22 cellular contexts compared by ENCODE assay signal in the genomic region with DNA sequence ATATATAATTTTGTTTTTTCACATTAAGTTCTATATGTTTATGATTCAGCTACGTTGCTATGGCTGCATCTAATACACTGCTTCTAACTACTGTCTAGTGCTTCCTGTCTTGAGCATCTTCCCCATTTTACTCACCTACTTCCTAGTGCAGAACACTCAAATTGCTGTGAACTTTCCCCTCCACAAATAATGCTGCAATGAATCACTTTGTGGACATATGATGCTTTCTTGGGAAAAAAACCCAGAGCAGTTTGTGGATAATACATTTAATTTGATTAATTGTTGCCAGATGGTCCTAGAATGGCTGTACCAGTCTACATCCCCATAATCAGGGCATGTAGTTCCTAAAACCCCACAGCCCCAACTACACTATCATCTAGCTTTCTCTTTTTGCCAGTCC. TPM values are rescaled to one million over a fixed set of nuclear protein-coding genes. Genes with fewer than 3 reads are reported as not detected.
DNase-seq lines count a peak whose midpoint lies in the region; ATAC-seq and TF ChIP-seq lines count a peak whose summit lies in the region.
"Had no signal": no experiment of that assay in that cellular context is flagged by ENCODE, and none has a peak within 500 bp of the region (broad histone marks: within the 10 kb centered on the region; RNA-seq: fewer than 3 reads in every experiment).

No MANE protein-coding gene starts in this region.

- peaks cover 6 to 28% (median 9%) of the 10 kb centered on the region in 7 donors for H3K9me3 Mint-ChIP-seq in CD4-positive, CD25-positive, alpha-beta regulatory T cell
- peaks cover 15% of the 10 kb centered on the region for H3K9me3 Mint-ChIP-seq in Caco-2 (ENCODE audit: unreplicated experiment)

- intact Hi-C loops in Caco-2 (cut with micrococcal nuclease; ENCODE audit: unreplicated experiment): no loop called here

- no peak overlapping the region for H3K4me3 Mint-ChIP-seq in CD4-positive, CD25-positive, alpha-beta regulatory T cell
- no peak overlapping the region for H3K4me3 Mint-ChIP-seq in Caco-2 (ENCODE audit: unreplicated experiment)
- H3K4me3 Mint-ChIP-seq: activated naive CD4-positive, alpha-beta T cell treated with anti-CD3 and anti-CD28 coated beads for 36 hours; endodermal cell; immature natural killer cell had no signal

- H3K27ac Mint-ChIP-seq in CD4-positive, CD25-positive, alpha-beta regulatory T cell: peak overlapping the region in 1 of 3 donors; percentile 79
- no peak overlapping the region for H3K27ac Mint-ChIP-seq in Caco-2 (ENCODE audit: unreplicated experiment)
- H3K27ac Mint-ChIP-seq: activated naive CD4-positive, alpha-beta T cell treated with anti-CD3 and anti-CD28 coated beads for 36 hours; endodermal cell had no signal

- H3K36me3 ChIP-seq in CD4-positive, CD25-positive, alpha-beta regulatory T cell (ENCODE audit: control insufficient read depth, insufficient read depth, low read length): no peaks in the 10 kb centered on the region
- no peaks in the 10 kb centered on the region for H3K36me3 ChIP-seq in Caco-2 (ENCODE audit: control insufficient read depth, insufficient read depth, low read length)
- H3K36me3 ChIP-seq: Peyer's patch, right lobe of liver had no signal

- peaks cover 19 to 55% (median 33%) of the 10 kb centered on the region in 4 donors for H3K4me1 Mint-ChIP-seq in CD4-positive, CD25-positive, alpha-beta regulatory T cell
- no peaks in the 10 kb centered on the region for H3K4me1 Mint-ChIP-seq in Caco-2 (ENCODE audit: low read depth, unreplicated experiment)

- CTCF ChIA-PET in Caco-2 (lab: Charles Lee): no interaction called here

- H3K27me3 ChIP-seq in CD4-positive, CD25-positive, alpha-beta regulatory T cell (ENCODE audit: control insufficient read depth, insufficient read depth, low read length): no peaks in the 10 kb centered on the region
- H3K27me3 ChIP-seq in Caco-2 (replicated peaks; ENCODE audit: control insufficient read depth, insufficient read depth, low read length): no peaks in the 10 kb centered on the region
- H3K27me3 ChIP-seq: Peyer's patch, right lobe of liver had no signal

- POLR2A ChIA-PET in Caco-2 (lab: Charles Lee): no interaction called here

- TF ChIP-seq CTCF in fibroblast of mammary gland (conservative IDR thresholded peaks at IDR 0.05; ENCODE audit: control insufficient read depth, insufficient read depth, low read depth, low read length) (no peak), Caco-2 (IDR thresholded peaks at IDR 0.05; ENCODE audit: insufficient read depth in 1 of 2, low read depth in 1 of 2, low read length in 1 of 2, severe bottlenecking in 1 of 2, unreplicated experiment in 1 of 2) (no peak)

- peaks cover 14 to 23% of the 10 kb centered on the region in 2 experiments for H3K9me3 ChIP-seq in CD4-positive, CD25-positive, alpha-beta regulatory T cell (ENCODE audit: control insufficient read depth in 2 of 2, low read length in 2 of 2)
- peaks cover 9% of the 10 kb centered on the region; the same call in 1 of the 2 replicates for H3K9me3 ChIP-seq in Caco-2
- H3K9me3 ChIP-seq: right lobe of liver had no signal

- H3K27me3 Mint-ChIP-seq in CD4-positive, CD25-positive, alpha-beta regulatory T cell: no peaks in the 10 kb centered on the region
- no peaks in the 10 kb centered on the region for H3K27me3 Mint-ChIP-seq in Caco-2 (ENCODE audit: insufficient read depth, unreplicated experiment)

- peaks cover 22% of the 10 kb centered on the region for H3K4me1 ChIP-seq in CD4-positive, CD25-positive, alpha-beta regulatory T cell (ENCODE audit: control insufficient read depth, insufficient read depth, low read length, poor library complexity, severe bottlenecking)
- H3K4me1 ChIP-seq in Caco-2: no peaks in the 10 kb centered on the region
- H3K4me1 ChIP-seq: Peyer's patch, right lobe of liver had no signal

- ATAC-seq in CD4-positive, CD25-positive, alpha-beta regulatory T cell (ENCODE audit: low read depth in 2 of 2): peak; percentile 43 to 46
- no peak for ATAC-seq in left lobe of liver

- no peak overlapping the region for H3K27ac ChIP-seq in CD4-positive, CD25-positive, alpha-beta regulatory T cell (ENCODE audit: insufficient read depth, low read length, poor library complexity, severe bottlenecking)
- H3K27ac ChIP-seq: Peyer's patch, right lobe of liver had no signal

- H3K4me3 ChIP-seq in CD4-positive, CD25-positive, alpha-beta regulatory T cell (ENCODE audit: low read depth, low read length): no peak overlapping the region
- H3K4me3 ChIP-seq in fibroblast of mammary gland (ENCODE audit: control insufficient read depth, low read depth, low read length) (no peak overlapping the region), Caco-2 (ENCODE audit: low read depth, low read length) (no peak overlapping the region)
- H3K4me3 ChIP-seq: Peyer's patch, right lobe of liver had no signal

- BruUV-seq in Caco-2 (replicated peaks; lab: Mats Ljungman, UMichigan): no TSS peak

- peaks cover 8% of the 10 kb centered on the region for H3K36me3 Mint-ChIP-seq in CD4-positive, CD25-positive, alpha-beta regulatory T cell
- H3K36me3 Mint-ChIP-seq in Caco-2 (ENCODE audit: insufficient read depth, unreplicated experiment): no peaks in the 10 kb centered on the region

- peak; percentile 56 to 57 for DNase-seq in AML-193 (lab: John Stamatoyannopoulos, UW)
- DNase-seq in CD4-positive, CD25-positive, alpha-beta regulatory T cell: no peak
- DNase-seq in NCI-H69 (lab: John Stamatoyannopoulos, UW): peak; percentile 83
- DNase-seq in fibroblast of mammary gland (ENCODE audit: low read depth): peak; percentile 80
- no peak for DNase-seq in Caco-2
- DNase-seq in left lobe of liver (ENCODE audit: low spot score): no peak
- DNase-seq in HUDEP-2 (lab: John Stamatoyannopoulos, UW; ENCODE audit: unreplicated experiment in 76 of 76): no peak
- DNase-seq in cerebellum (ENCODE audit: low spot score): no peak
- DNase-seq: activated CD4-positive, alpha-beta T cell treated with anti-CD3 and anti-CD28 coated beads, Interleukin-2, amount 50 U/mL, for 1 hour; activated CD8-positive, alpha-beta memory T cell treated with anti-CD3 and anti-CD28 coated beads, Interleukin-2, amount 50 U/mL, for 48 hours; activated naive CD4-positive, alpha-beta T cell treated with anti-CD3 and anti-CD28 coated beads for 36 hours; endodermal cell; immature natural killer cell; Karpas-422; NCI-H1417 treated with DMSO at 0.1 percent for 48 hours; NCI-H748 treated with DMSO at 0.1 percent for 48 hours; Peyer's patch; right lobe of liver; stimulated activated naive CD4-positive, alpha-beta T cell treated with Interleukin-2 at 50 U/mL for 16 hours had no signal

RNA-seq across cellular contexts. Expression of a gene that starts 18.5 kb away (rescaled TPM):
- total RNA-seq in CD4-positive, CD25-positive, alpha-beta regulatory T cell: not detected
- under 1 TPM in 3 of 4 donors, not detected in 1; 0.06 to 0.37 (median 0.11) TPM for polyA plus RNA-seq in CD4-positive, CD25-positive, alpha-beta regulatory T cell
- total RNA-seq in Caco-2 (2022) (not detected in 2 replicates), left lobe of liver (0.38 TPM), cerebellum (0.64 TPM)
- total RNA-seq: activated naive CD4-positive, alpha-beta T cell treated with anti-CD3 and anti-CD28 coated beads for 36 hours; chondrocyte; endodermal cell; HT-29; osteocyte had no signal

Comparison
In these comparisons a context has a peak if more than half of its experiments do, and no peak if none do; other contexts are left out.
1. DNase-seq: peak in AML-193 (2 of 2), NCI-H69 (single experiment) and fibroblast of mammary gland (single experiment); none in CD4-positive, CD25-positive, alpha-beta regulatory T cell (0 of 3), Caco-2 (0 of 2), left lobe of liver (single experiment), HUDEP-2 (0 of 76) and cerebellum (single experiment).